Comparison of ENCODE assay signal across 9 cellular contexts in the genomic region with DNA sequence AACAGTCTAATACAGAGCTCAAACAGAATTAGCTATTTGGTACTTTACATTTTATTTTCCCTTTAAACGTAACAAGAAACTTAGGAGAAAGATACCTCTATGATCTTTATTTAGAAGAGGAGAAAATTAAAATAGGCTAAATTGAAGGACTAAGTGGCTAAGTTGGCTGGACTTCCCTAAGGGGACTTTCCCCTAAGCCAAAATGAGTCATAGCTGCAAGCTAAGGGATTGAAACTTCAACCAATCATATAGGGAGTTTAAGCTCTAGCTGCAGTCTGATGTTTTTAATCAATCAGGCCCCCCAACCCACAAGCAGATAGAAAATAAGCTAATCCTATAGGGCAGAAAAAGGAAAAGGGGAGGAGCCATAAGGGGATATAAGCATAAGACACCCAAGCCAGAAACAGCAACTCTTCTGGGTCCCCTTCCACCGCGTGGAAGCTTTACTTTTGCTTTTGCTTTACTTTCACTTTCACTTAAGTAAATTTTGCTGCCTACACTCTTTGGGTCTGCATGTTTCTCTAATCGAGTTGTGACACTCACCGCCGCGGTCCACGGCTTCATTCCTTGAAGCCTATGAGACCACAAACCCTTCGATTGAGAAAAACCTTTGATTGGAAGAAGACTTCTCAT.
DNase-seq lines count a peak whose midpoint lies in the region; ATAC-seq and TF ChIP-seq lines count a peak whose summit lies in the region.
"Had no signal": no experiment of that assay in that cellular context is flagged by ENCODE, and none has a peak within 500 bp of the region (broad histone marks: within the 10 kb centered on the region; RNA-seq: fewer than 3 reads in every experiment).

No MANE protein-coding gene starts in this region.

- H3K27me3 Mint-ChIP-seq in activated T-helper 17 cell treated with anti-CD3 and anti-CD28 coated beads, Interleukin-2, amount 50 U/mL, for 72 hours = no peaks in the 10 kb centered on the region

- H3K4me1 ChIP-seq in vagina = no peaks in the 10 kb centered on the region

- intact Hi-C loops in vagina (cut with DNase I) = no loop called here

- H3K4me3 Mint-ChIP-seq in activated T-helper 17 cell treated with anti-CD3 and anti-CD28 coated beads, Interleukin-2, amount 50 U/mL, for 72 hours = peak overlapping the region; percentile 59
- H3K4me3 Mint-ChIP-seq: T-helper 1 cell treated with Interleukin-12 subunit alpha and Interleukin-12 subunit beta and Interleukin-4 antibody, amounts not matched to agents 30 μg/mL and 1 μg/mL, for 36 hours had no signal

- H3K4me1 Mint-ChIP-seq in activated T-helper 17 cell treated with anti-CD3 and anti-CD28 coated beads, Interleukin-2, amount 50 U/mL, for 72 hours = no peaks in the 10 kb centered on the region

- no peaks in the 10 kb centered on the region for H3K36me3 ChIP-seq in vagina

- H3K27me3 ChIP-seq in vagina = no peaks in the 10 kb centered on the region

- H3K27ac ChIP-seq in vagina = no peak overlapping the region

- no peaks in the 10 kb centered on the region for H3K9me3 ChIP-seq in vagina

- DNase-seq in A172 (ENCODE audit: low spot score) = peak; percentile 62
- DNase-seq in HT-29 (ENCODE audit: low spot score) = peak; percentile 55
- no peak for DNase-seq in vagina (ENCODE audit: extremely low spot score in 2 of 2)
- DNase-seq in iPS-NIHi7 (ENCODE audit: extremely low spot score) = no peak
- DNase-seq in NCI-H146 (lab: John Stamatoyannopoulos, UW) = no peak
- DNase-seq in AML-193 (lab: John Stamatoyannopoulos, UW) = no peak

- no peak overlapping the region for H3K27ac Mint-ChIP-seq in activated T-helper 17 cell treated with anti-CD3 and anti-CD28 coated beads, Interleukin-2, amount 50 U/mL, for 72 hours
- H3K27ac Mint-ChIP-seq: T-helper 1 cell treated with Interleukin-12 subunit alpha and Interleukin-12 subunit beta and Interleukin-4 antibody, amounts not matched to agents 30 μg/mL and 1 μg/mL, for 36 hours had no signal

- ATAC-seq in GM19025 (IDR thresholded peaks at IDR 0.05; ENCODE audit: low read depth, unreplicated experiment) = peak; percentile 83
- ATAC-seq in activated T-helper 17 cell treated with anti-CD3 and anti-CD28 coated beads, Interleukin-2, amount 50 U/mL, for 72 hours (replicated peaks) = peak; percentile 70

- no peak for TF ChIP-seq POLR2A in vagina (IDR thresholded peaks at IDR 0.05)

- H3K9me3 Mint-ChIP-seq in activated T-helper 17 cell treated with anti-CD3 and anti-CD28 coated beads, Interleukin-2, amount 50 U/mL, for 72 hours = peaks cover 9% of the 10 kb centered on the region

- TF ChIP-seq CTCF in vagina (IDR thresholded peaks at IDR 0.05) = no peak

- no peak overlapping the region for H3K4me3 ChIP-seq in vagina

- no peaks in the 10 kb centered on the region for H3K36me3 Mint-ChIP-seq in activated T-helper 17 cell treated with anti-CD3 and anti-CD28 coated beads, Interleukin-2, amount 50 U/mL, for 72 hours (ENCODE audit: low read depth)

Comparison
In these comparisons a context has a peak if more than half of its experiments do, and no peak if none do; other contexts are left out.
1. DNase-seq: peak in A172 (single experiment) and HT-29 (single experiment); none in vagina (0 of 2), iPS-NIHi7 (single experiment), NCI-H146 (single experiment) and AML-193 (0 of 2).